Comparison of ENCODE assay signal across 1 cellular context in the genomic region with DNA sequence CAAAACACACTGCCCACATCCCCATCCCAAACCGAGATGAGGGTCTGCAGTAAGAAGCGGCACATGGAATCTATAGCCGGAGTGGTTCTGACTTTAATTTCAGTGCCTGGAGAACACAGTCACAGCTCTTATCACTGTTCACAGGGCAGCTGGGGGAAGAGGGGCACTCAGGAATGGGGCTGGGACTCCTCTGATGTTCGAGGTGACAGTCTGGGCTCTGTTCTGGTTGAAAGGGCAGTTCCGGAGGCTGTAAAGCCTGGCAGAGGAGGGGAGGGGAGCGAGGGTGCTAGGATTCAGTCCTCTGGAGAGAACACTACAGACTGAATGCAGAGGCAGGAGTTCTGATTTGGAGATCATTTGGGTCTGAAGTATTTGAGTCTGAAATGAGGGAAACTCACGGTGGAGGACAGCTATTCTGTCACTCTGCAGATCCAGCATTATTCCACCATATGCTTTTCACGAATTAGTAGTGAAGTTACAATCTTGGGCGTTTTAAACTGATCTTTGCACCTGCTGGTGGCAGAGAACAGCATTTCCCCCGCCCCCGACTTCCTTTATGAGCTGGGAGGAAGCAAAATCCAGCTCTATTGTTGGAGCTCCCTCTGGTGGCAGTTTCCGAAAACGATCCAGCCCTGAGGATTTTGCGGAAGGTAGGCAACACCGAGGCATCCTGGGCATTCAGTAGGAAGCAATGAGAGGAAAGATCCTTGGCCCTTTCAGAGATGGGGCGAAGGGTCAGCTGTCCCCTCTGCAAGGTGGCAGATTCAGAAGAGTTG.
TF ChIP-seq lines count a peak whose summit lies in the region.

No MANE protein-coding gene starts in this region.

TF ChIP-seq in GM12878, 131 proteins besides CTCF, POLR2A, EP300 and RAD21 (continues in another document):
- TF ChIP-seq, protein P1, sequence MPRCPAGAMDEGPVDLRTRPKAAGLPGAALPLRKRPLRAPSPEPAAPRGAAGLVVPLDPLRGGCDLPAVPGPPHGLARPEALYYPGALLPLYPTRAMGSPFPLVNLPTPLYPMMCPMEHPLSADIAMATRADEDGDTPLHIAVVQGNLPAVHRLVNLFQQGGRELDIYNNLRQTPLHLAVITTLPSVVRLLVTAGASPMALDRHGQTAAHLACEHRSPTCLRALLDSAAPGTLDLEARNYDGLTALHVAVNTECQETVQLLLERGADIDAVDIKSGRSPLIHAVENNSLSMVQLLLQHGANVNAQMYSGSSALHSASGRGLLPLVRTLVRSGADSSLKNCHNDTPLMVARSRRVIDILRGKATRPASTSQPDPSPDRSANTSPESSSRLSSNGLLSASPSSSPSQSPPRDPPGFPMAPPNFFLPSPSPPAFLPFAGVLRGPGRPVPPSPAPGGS (IDR thresholded peaks at IDR 0.05; ENCODE audit: borderline replicate concordance, insufficient read depth, low read depth, low read length, poor library complexity, severe bottlenecking): no peak
- peak; percentile 19; the same call in 1 of the 2 replicates for TF ChIP-seq SMARCA5 (IDR thresholded peaks at IDR 0.05)
- TF ChIP-seq ATF7 (IDR thresholded peaks at IDR 0.05; ENCODE audit: low read depth): peak; percentile 44; the same call in 1 of the 2 replicates
- TF ChIP-seq PML (IDR thresholded peaks at IDR 0.05; ENCODE audit: low read length): no peak
- TF ChIP-seq, protein P2, sequence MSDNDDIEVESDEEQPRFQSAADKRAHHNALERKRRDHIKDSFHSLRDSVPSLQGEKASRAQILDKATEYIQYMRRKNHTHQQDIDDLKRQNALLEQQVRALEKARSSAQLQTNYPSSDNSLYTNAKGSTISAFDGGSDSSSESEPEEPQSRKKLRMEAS (IDR thresholded peaks at IDR 0.05; ENCODE audit: low read depth, low read length): peak; percentile 42; the same call in 1 of the 2 replicates
- TF ChIP-seq ZNF207 (IDR thresholded peaks at IDR 0.05; ENCODE audit: borderline replicate concordance): 0 out of 2 replicates have a peak, but pooled peaks have one; percentile 41
- TF ChIP-seq, protein P3, sequence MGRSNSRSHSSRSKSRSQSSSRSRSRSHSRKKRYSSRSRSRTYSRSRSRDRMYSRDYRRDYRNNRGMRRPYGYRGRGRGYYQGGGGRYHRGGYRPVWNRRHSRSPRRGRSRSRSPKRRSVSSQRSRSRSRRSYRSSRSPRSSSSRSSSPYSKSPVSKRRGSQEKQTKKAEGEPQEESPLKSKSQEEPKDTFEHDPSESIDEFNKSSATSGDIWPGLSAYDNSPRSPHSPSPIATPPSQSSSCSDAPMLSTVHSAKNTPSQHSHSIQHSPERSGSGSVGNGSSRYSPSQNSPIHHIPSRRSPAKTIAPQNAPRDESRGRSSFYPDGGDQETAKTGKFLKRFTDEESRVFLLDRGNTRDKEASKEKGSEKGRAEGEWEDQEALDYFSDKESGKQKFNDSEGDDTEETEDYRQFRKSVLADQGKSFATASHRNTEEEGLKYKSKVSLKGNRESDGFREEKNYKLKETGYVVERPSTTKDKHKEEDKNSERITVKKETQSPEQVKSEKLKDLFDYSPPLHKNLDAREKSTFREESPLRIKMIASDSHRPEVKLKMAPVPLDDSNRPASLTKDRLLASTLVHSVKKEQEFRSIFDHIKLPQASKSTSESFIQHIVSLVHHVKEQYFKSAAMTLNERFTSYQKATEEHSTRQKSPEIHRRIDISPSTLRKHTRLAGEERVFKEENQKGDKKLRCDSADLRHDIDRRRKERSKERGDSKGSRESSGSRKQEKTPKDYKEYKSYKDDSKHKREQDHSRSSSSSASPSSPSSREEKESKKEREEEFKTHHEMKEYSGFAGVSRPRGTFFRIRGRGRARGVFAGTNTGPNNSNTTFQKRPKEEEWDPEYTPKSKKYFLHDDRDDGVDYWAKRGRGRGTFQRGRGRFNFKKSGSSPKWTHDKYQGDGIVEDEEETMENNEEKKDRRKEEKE (IDR thresholded peaks at IDR 0.05): no peak
- no peak for TF ChIP-seq FOXK2 (IDR thresholded peaks at IDR 0.05)
- TF ChIP-seq, protein P4, sequence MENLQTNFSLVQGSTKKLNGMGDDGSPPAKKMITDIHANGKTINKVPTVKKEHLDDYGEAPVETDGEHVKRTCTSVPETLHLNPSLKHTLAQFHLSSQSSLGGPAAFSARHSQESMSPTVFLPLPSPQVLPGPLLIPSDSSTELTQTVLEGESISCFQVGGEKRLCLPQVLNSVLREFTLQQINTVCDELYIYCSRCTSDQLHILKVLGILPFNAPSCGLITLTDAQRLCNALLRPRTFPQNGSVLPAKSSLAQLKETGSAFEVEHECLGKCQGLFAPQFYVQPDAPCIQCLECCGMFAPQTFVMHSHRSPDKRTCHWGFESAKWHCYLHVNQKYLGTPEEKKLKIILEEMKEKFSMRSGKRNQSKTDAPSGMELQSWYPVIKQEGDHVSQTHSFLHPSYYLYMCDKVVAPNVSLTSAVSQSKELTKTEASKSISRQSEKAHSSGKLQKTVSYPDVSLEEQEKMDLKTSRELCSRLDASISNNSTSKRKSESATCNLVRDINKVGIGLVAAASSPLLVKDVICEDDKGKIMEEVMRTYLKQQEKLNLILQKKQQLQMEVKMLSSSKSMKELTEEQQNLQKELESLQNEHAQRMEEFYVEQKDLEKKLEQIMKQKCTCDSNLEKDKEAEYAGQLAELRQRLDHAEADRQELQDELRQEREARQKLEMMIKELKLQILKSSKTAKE (IDR thresholded peaks at IDR 0.05; ENCODE audit: low read depth, poor library complexity, severe bottlenecking): no peak
- no peak for TF ChIP-seq ZNF384 (IDR thresholded peaks at IDR 0.05; ENCODE audit: borderline replicate concordance, low read depth, low read length)
- TF ChIP-seq MEF2B (IDR thresholded peaks at IDR 0.05; ENCODE audit: partially characterized antibody, poor library complexity, severe bottlenecking): no peak
- TF ChIP-seq, protein P5, sequence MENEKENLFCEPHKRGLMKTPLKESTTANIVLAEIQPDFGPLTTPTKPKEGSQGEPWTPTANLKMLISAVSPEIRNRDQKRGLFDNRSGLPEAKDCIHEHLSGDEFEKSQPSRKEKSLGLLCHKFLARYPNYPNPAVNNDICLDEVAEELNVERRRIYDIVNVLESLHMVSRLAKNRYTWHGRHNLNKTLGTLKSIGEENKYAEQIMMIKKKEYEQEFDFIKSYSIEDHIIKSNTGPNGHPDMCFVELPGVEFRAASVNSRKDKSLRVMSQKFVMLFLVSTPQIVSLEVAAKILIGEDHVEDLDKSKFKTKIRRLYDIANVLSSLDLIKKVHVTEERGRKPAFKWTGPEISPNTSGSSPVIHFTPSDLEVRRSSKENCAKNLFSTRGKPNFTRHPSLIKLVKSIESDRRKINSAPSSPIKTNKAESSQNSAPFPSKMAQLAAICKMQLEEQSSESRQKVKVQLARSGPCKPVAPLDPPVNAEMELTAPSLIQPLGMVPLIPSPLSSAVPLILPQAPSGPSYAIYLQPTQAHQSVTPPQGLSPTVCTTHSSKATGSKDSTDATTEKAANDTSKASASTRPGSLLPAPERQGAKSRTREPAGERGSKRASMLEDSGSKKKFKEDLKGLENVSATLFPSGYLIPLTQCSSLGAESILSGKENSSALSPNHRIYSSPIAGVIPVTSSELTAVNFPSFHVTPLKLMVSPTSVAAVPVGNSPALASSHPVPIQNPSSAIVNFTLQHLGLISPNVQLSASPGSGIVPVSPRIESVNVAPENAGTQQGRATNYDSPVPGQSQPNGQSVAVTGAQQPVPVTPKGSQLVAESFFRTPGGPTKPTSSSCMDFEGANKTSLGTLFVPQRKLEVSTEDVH (IDR thresholded peaks at IDR 0.05; ENCODE audit: low read depth, partially characterized antibody): no peak
- TF ChIP-seq ESRRA (IDR thresholded peaks at IDR 0.05; ENCODE audit: low read length): no peak
- TF ChIP-seq RELA (IDR thresholded peaks at IDR 0.05; ENCODE audit: borderline replicate concordance, partially characterized antibody): peak; percentile 20
- peak; percentile 82; the same call in 1 of the 2 replicates for TF ChIP-seq SMC3 (IDR thresholded peaks at IDR 0.05; ENCODE audit: borderline replicate concordance, low read length)
- TF ChIP-seq, protein P6, sequence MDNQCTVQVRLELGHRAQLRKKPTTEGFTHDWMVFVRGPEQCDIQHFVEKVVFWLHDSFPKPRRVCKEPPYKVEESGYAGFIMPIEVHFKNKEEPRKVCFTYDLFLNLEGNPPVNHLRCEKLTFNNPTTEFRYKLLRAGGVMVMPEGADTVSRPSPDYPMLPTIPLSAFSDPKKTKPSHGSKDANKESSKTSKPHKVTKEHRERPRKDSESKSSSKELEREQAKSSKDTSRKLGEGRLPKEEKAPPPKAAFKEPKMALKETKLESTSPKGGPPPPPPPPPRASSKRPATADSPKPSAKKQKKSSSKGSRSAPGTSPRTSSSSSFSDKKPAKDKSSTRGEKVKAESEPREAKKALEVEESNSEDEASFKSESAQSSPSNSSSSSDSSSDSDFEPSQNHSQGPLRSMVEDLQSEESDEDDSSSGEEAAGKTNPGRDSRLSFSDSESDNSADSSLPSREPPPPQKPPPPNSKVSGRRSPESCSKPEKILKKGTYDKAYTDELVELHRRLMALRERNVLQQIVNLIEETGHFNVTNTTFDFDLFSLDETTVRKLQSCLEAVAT (IDR thresholded peaks at IDR 0.05): no peak
- no peak for TF ChIP-seq PAX5 (IDR thresholded peaks at IDR 0.05; ENCODE audit: borderline replicate concordance, low read depth, low read length)
- TF ChIP-seq BHLHE40 (IDR thresholded peaks at IDR 0.05; ENCODE audit: borderline replicate concordance in 1 of 2, low read depth in 2 of 2, low read length in 1 of 2): peak in 1 of 2 experiments; percentile 64; a peak in 1 of 4 replicates
- TF ChIP-seq POU2F2 (IDR thresholded peaks at IDR 0.05; ENCODE audit: borderline replicate concordance, low read depth, low read length): peak; percentile 65; the same call in 1 of the 3 replicates
- TF ChIP-seq, protein P7, sequence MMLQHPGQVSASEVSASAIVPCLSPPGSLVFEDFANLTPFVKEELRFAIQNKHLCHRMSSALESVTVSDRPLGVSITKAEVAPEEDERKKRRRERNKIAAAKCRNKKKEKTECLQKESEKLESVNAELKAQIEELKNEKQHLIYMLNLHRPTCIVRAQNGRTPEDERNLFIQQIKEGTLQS (IDR thresholded peaks at IDR 0.05; ENCODE audit: borderline replicate concordance, extremely low read depth, low read depth, low read length): no peak
- TF ChIP-seq GABPA (IDR thresholded peaks at IDR 0.05; ENCODE audit: low read depth): no peak
- TF ChIP-seq POLR2AphosphoS2 (IDR thresholded peaks at IDR 0.05; ENCODE audit: low read depth, low read length): no peak
- TF ChIP-seq NFYA (IDR thresholded peaks at IDR 0.05; ENCODE audit: borderline replicate concordance, low read depth, low read length): no peak
- TF ChIP-seq IRF4 (IDR thresholded peaks at IDR 0.05; ENCODE audit: low read depth, low read length): peak; percentile 69; the same call in 1 of the 2 replicates
- TF ChIP-seq BACH1 (IDR thresholded peaks at IDR 0.05; ENCODE audit: borderline replicate concordance): no peak
- no peak for TF ChIP-seq HDAC6 (IDR thresholded peaks at IDR 0.05; ENCODE audit: unreplicated experiment)
- TF ChIP-seq, protein P8, sequence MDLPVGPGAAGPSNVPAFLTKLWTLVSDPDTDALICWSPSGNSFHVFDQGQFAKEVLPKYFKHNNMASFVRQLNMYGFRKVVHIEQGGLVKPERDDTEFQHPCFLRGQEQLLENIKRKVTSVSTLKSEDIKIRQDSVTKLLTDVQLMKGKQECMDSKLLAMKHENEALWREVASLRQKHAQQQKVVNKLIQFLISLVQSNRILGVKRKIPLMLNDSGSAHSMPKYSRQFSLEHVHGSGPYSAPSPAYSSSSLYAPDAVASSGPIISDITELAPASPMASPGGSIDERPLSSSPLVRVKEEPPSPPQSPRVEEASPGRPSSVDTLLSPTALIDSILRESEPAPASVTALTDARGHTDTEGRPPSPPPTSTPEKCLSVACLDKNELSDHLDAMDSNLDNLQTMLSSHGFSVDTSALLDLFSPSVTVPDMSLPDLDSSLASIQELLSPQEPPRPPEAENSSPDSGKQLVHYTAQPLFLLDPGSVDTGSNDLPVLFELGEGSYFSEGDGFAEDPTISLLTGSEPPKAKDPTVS (IDR thresholded peaks at IDR 0.05; ENCODE audit: low read depth, low read length): no peak
- no peak for TF ChIP-seq NR2C1 (IDR thresholded peaks at IDR 0.05)
- TF ChIP-seq, protein P9, sequence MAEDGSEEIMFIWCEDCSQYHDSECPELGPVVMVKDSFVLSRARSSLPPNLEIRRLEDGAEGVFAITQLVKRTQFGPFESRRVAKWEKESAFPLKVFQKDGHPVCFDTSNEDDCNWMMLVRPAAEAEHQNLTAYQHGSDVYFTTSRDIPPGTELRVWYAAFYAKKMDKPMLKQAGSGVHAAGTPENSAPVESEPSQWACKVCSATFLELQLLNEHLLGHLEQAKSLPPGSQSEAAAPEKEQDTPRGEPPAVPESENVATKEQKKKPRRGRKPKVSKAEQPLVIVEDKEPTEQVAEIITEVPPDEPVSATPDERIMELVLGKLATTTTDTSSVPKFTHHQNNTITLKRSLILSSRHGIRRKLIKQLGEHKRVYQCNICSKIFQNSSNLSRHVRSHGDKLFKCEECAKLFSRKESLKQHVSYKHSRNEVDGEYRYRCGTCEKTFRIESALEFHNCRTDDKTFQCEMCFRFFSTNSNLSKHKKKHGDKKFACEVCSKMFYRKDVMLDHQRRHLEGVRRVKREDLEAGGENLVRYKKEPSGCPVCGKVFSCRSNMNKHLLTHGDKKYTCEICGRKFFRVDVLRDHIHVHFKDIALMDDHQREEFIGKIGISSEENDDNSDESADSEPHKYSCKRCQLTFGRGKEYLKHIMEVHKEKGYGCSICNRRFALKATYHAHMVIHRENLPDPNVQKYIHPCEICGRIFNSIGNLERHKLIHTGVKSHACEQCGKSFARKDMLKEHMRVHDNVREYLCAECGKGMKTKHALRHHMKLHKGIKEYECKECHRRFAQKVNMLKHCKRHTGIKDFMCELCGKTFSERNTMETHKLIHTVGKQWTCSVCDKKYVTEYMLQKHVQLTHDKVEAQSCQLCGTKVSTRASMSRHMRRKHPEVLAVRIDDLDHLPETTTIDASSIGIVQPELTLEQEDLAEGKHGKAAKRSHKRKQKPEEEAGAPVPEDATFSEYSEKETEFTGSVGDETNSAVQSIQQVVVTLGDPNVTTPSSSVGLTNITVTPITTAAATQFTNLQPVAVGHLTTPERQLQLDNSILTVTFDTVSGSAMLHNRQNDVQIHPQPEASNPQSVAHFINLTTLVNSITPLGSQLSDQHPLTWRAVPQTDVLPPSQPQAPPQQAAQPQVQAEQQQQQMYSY (CRISPR knock-in tag; IDR thresholded peaks at IDR 0.05): no peak
- no peak for TF ChIP-seq MEF2A (IDR thresholded peaks at IDR 0.05; ENCODE audit: insufficient read depth, low read depth, low read length)
- no peak for TF ChIP-seq SMAD5 (IDR thresholded peaks at IDR 0.05; ENCODE audit: low read depth)
- TF ChIP-seq RUNX3 (IDR thresholded peaks at IDR 0.05; ENCODE audit: low read length): 0 out of 2 replicates have a peak, but pooled peaks have one; percentile 5
- no peak for TF ChIP-seq TARDBP (IDR thresholded peaks at IDR 0.05; ENCODE audit: borderline replicate concordance)
- TF ChIP-seq ZSCAN29 (IDR thresholded peaks at IDR 0.05): no peak
- TF ChIP-seq KDM1A (IDR thresholded peaks at IDR 0.05; ENCODE audit: borderline replicate concordance): no peak
- TF ChIP-seq ETV6 (conservative IDR thresholded peaks at IDR 0.05 in 1 of 2, IDR thresholded peaks at IDR 0.05 in 1 of 2; ENCODE audit: borderline replicate concordance in 1 of 2, low read depth in 1 of 2): peak in 1 of 2 experiments; percentile 97; a peak in 2 of 4 replicates
- TF ChIP-seq YBX1 (IDR thresholded peaks at IDR 0.05): no peak
- TF ChIP-seq, protein P10, sequence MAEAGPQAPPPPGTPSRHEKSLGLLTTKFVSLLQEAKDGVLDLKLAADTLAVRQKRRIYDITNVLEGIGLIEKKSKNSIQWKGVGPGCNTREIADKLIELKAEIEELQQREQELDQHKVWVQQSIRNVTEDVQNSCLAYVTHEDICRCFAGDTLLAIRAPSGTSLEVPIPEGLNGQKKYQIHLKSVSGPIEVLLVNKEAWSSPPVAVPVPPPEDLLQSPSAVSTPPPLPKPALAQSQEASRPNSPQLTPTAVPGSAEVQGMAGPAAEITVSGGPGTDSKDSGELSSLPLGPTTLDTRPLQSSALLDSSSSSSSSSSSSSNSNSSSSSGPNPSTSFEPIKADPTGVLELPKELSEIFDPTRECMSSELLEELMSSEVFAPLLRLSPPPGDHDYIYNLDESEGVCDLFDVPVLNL (IDR thresholded peaks at IDR 0.05; ENCODE audit: low read depth, low read length): no peak
- TF ChIP-seq EZH2 (IDR thresholded peaks at IDR 0.05; ENCODE audit: borderline replicate concordance, control insufficient read depth, low read depth, low read length): no peak
